In the genomic region with DNA sequence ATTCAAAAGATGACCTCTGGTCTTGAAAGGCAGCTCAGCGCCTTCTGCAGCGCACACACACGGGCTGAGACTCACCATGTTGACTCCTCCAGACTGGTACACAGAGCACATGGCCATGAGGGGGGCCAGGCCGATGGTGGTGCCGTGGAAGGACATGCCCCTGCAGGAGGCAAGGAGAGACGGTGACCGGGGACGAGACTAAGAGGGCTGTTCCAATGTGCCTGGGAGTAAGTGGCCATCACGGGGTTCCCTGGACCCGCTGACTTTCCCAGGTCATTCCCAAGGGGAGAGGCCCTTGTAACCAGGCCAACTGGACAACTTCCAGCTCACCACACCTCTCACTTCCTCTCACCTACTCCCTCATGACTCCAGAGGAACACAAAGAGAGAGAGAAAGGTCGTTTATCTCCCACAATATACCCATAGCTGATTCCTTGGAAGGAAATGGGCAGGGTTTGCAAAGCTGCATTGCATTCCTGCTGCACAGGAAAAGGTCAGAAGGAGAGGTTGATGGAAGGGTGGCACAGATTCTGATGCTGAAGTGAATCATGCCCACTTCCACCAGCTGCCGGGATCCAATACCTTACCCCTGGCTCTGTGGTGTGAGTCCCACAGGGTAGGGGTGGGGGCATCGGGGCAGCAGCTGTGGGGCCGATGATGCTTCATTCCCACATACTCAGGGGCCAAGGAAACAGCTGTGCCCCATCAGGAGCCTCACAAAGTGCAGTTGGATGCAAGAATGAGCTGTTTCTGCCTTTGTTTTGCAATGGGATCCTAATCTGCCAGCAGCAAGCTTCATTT, we compare ENCODE assay signal across 17 cellular contexts. TPM values are rescaled to one million over a fixed set of nuclear protein-coding genes. Genes with fewer than 3 reads are reported as not detected.
DNase-seq lines count a peak whose midpoint lies in the region; ATAC-seq and TF ChIP-seq lines count a peak whose summit lies in the region.
"Had no signal": no experiment of that assay in that cellular context is flagged by ENCODE, and none has a peak within 500 bp of the region (broad histone marks: within the 10 kb centered on the region; RNA-seq: fewer than 3 reads in every experiment).

No MANE protein-coding gene starts in this region.

- DNase-seq in MCF 10A (ENCODE audit: unreplicated experiment) (peak; percentile 65), breast epithelium (ENCODE audit: low spot score in 2 of 2) (no peak), brain pericyte (ENCODE audit: low read depth, low spot score) (peak; percentile 37), kidney tubule cell (ENCODE audit: low spot score) (peak; percentile 45), UCSD-AML1 (lab: John Stamatoyannopoulos, UW; ENCODE audit: unreplicated experiment) (no peak), islet precursor cell (no peak)
- DNase-seq in activated naive CD8-positive, alpha-beta T cell treated with anti-CD3 and anti-CD28 coated beads for 36 hours, result no peak
- DNase-seq in CD4-positive, alpha-beta T cell, result no peak
- DNase-seq: activated CD4-positive, alpha-beta T cell treated with anti-CD3 and anti-CD28 coated beads, Interleukin-2, amount 50 U/mL, for 1 hour; head of caudate nucleus; NCI-H69; retina; SK-N-SH had no signal

- H3K27me3 Mint-ChIP-seq in MCF 10A (ENCODE audit: insufficient read depth, unreplicated experiment), result no peaks in the 10 kb centered on the region
- H3K27me3 Mint-ChIP-seq in activated naive CD8-positive, alpha-beta T cell treated with anti-CD3 and anti-CD28 coated beads for 36 hours, result peaks cover 4% of the 10 kb centered on the region
- no peaks in the 10 kb centered on the region for H3K27me3 Mint-ChIP-seq in CD4-positive, alpha-beta T cell
- H3K27me3 Mint-ChIP-seq: activated naive CD8-positive, alpha-beta T cell had no signal

- H3K9me3 Mint-ChIP-seq in MCF 10A (ENCODE audit: unreplicated experiment), result no peaks in the 10 kb centered on the region
- H3K9me3 Mint-ChIP-seq in activated naive CD8-positive, alpha-beta T cell treated with anti-CD3 and anti-CD28 coated beads for 36 hours, result no peaks in the 10 kb centered on the region
- H3K9me3 Mint-ChIP-seq in CD4-positive, alpha-beta T cell, result no peaks in the 10 kb centered on the region
- H3K9me3 Mint-ChIP-seq: mesothelial cell of epicardium had no signal

- H3K4me3 ChIP-seq in breast epithelium, result no peak overlapping the region
- H3K4me3 ChIP-seq: tibial nerve had no signal

- ATAC-seq in CD4-positive, alpha-beta T cell (ENCODE audit: poor library complexity), result no peak

- no peak overlapping the region for H3K4me3 Mint-ChIP-seq in MCF 10A (ENCODE audit: unreplicated experiment)
- H3K4me3 Mint-ChIP-seq in activated naive CD8-positive, alpha-beta T cell treated with anti-CD3 and anti-CD28 coated beads for 36 hours, result no peak overlapping the region
- no peak overlapping the region for H3K4me3 Mint-ChIP-seq in CD4-positive, alpha-beta T cell
- H3K4me3 Mint-ChIP-seq: activated naive CD8-positive, alpha-beta T cell; mesothelial cell of epicardium had no signal

- no peaks in the 10 kb centered on the region for H3K27me3 ChIP-seq in breast epithelium
- H3K27me3 ChIP-seq in CD4-positive, alpha-beta T cell (ENCODE audit: control insufficient read depth, insufficient read depth, low read length), result no peaks in the 10 kb centered on the region
- H3K27me3 ChIP-seq: tibial nerve had no signal

- no TSS peak for BruUV-seq in MCF 10A (replicated peaks; lab: Mats Ljungman, UMichigan)

- TF ChIP-seq CTCF in MCF 10A (IDR thresholded peaks at IDR 0.05; ENCODE audit: unreplicated experiment) (no peak), breast epithelium (IDR thresholded peaks at IDR 0.05) (no peak)
- TF ChIP-seq CTCF in CD4-positive, alpha-beta T cell (IDR thresholded peaks at IDR 0.05), result no peak

- H3K27ac ChIP-seq in breast epithelium, result peak overlapping the region in 1 of 2 donors; percentile 23
- no peak overlapping the region for H3K27ac ChIP-seq in CD4-positive, alpha-beta T cell (ENCODE audit: low read depth, low read length)
- H3K27ac ChIP-seq: tibial nerve had no signal

- H3K36me3 ChIP-seq in breast epithelium, result no peaks in the 10 kb centered on the region

- CTCF ChIA-PET in MCF 10A (lab: Yijun Ruan, JAX), result interaction anchor here (0.7 to 2.1 kb wide), 8 partner anchors 30 to 211 kb away, joined by 3 to 9 read pairs (median 4); no protein-coding TSS in a partner anchor
- CTCF ChIA-PET in CD4-positive, alpha-beta T cell (lab: Charles Lee), result no interaction called here

- no peaks in the 10 kb centered on the region for H3K36me3 Mint-ChIP-seq in MCF 10A (ENCODE audit: insufficient read depth, unreplicated experiment)
- H3K36me3 Mint-ChIP-seq in activated naive CD8-positive, alpha-beta T cell treated with anti-CD3 and anti-CD28 coated beads for 36 hours, result no peaks in the 10 kb centered on the region
- peaks cover 41% of the 10 kb centered on the region for H3K36me3 Mint-ChIP-seq in CD4-positive, alpha-beta T cell (ENCODE audit: low read depth)
- H3K36me3 Mint-ChIP-seq: activated naive CD8-positive, alpha-beta T cell had no signal

- no peaks in the 10 kb centered on the region for H3K4me1 ChIP-seq in breast epithelium

- POLR2A ChIA-PET in MCF 10A (lab: Yijun Ruan, JAX), result interaction anchor here (0.6 to 1.4 kb wide), 6 partner anchors 10 to 241 kb away, joined by 3 to 6 read pairs (median 3); no protein-coding TSS in a partner anchor
- POLR2A ChIA-PET in CD4-positive, alpha-beta T cell (lab: Charles Lee), result no interaction called here

- H3K4me1 Mint-ChIP-seq in MCF 10A (ENCODE audit: insufficient read depth, unreplicated experiment), result peaks cover 25% of the 10 kb centered on the region
- H3K4me1 Mint-ChIP-seq in activated naive CD8-positive, alpha-beta T cell treated with anti-CD3 and anti-CD28 coated beads for 36 hours, result no peaks in the 10 kb centered on the region
- H3K4me1 Mint-ChIP-seq in CD4-positive, alpha-beta T cell (ENCODE audit: low read depth), result peaks cover 15% of the 10 kb centered on the region

- intact Hi-C loops in MCF 10A (cut with micrococcal nuclease) (no loop called here), breast epithelium (cut with DNase I; ENCODE audit: low total_unique reads) (no loop called here)
- intact Hi-C loops in CD4-positive, alpha-beta T cell (cut with DNase I, micrococcal nuclease), result no loop called here

- no peak for TF ChIP-seq POLR2A in breast epithelium (IDR thresholded peaks at IDR 0.05)

- no peaks in the 10 kb centered on the region for H3K9me3 ChIP-seq in breast epithelium
- H3K9me3 ChIP-seq in CD4-positive, alpha-beta T cell (ENCODE audit: control insufficient read depth, low read length), result no peaks in the 10 kb centered on the region
- H3K9me3 ChIP-seq: SK-N-SH, tibial nerve had no signal

- peak overlapping the region; percentile 62 for H3K27ac Mint-ChIP-seq in MCF 10A (ENCODE audit: low read depth, unreplicated experiment)
- no peak overlapping the region for H3K27ac Mint-ChIP-seq in activated naive CD8-positive, alpha-beta T cell treated with anti-CD3 and anti-CD28 coated beads for 36 hours
- H3K27ac Mint-ChIP-seq in CD4-positive, alpha-beta T cell, result no peak overlapping the region
- H3K27ac Mint-ChIP-seq: activated naive CD8-positive, alpha-beta T cell; mesothelial cell of epicardium had no signal

RNA-seq across cellular contexts. Expression of gene NIPAL4, which starts 47.2 kb away (rescaled TPM):
- total RNA-seq in MCF 10A (2022), result 0.40 and 0.96 TPM in 2 replicates
- total RNA-seq in breast epithelium, result under 1 TPM; under 0.01 to 0.29 (median 0.16) TPM
- total RNA-seq in activated naive CD8-positive, alpha-beta T cell treated with anti-CD3 and anti-CD28 coated beads for 36 hours, result under 1 TPM; 0.60 to 0.64 TPM
- total RNA-seq in CD4-positive, alpha-beta T cell, result under 1 TPM; 0.16 to 0.45 TPM
- total RNA-seq: dermis microvascular lymphatic vessel endothelial cell had no signal

Comparison
In these comparisons a context has a peak if more than half of its experiments do, and no peak if none do; other contexts are left out.
1. DNase-seq: peak in MCF 10A (single experiment), brain pericyte (single experiment) and kidney tubule cell (single experiment); none in breast epithelium (0 of 2), UCSD-AML1 (single experiment), activated naive CD8-positive, alpha-beta T cell treated with anti-CD3 and anti-CD28 coated beads for 36 hours (single experiment), islet precursor cell (single experiment) and CD4-positive, alpha-beta T cell (0 of 10).